ENCODE assay signal across 1 cellular context in the genomic region with DNA sequence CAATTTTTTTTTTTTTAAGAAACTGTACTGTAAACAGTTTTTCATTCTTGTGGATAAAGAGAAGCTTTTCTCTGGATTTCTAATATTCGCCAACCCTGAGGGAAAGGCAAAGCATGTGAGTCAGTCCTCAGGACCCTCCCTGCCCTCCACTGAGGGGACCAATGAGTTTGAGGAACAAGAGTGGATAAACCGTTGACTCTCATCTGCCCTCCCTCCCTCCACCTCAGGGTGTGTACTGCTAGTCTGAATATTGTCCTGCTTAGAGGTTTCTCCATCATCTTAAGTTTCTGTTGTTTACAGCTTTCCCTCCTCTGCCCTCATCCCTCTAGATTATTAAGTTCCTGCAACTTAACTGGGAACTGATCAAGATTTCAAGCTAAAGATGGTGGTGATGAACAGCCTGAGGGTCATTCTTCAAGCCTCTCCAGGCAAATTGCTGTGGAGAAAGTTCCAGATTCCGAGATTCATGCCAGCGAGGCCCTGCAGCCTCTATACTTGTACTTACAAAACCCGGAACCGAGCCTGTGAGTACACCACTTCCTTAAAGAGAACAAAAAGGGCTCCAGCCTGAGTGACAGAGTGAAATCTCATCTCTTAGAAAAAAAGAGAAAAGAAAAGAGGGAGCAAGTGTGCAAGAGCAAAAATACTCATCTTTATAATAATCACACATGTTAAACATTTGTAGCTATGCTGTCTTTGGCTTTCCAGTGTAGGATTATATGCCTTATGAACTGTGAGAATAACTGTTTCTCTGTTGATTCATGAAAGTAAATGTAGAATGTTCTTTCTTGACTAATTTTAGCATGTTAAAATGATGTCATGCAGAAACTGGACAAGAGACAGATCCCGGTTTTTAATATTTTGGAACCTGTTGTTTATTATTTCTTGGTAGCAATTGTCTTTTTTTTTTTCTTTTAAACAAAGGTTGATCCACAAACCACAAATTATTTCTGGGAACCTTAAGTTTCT.
TF ChIP-seq lines count a peak whose summit lies in the region.

No MANE protein-coding gene starts in this region.

TF ChIP-seq in GM12878, 131 proteins besides CTCF, POLR2A, EP300 and RAD21 (continued from another document):
- TF ChIP-seq CHD4 (IDR thresholded peaks at IDR 0.05) (no peak), CREM (IDR thresholded peaks at IDR 0.05; ENCODE audit: low read depth) (no peak), SIX5 (IDR thresholded peaks at IDR 0.05; ENCODE audit: low read depth, low read length, severe bottlenecking) (no peak), SPI1 (IDR thresholded peaks at IDR 0.05; ENCODE audit: borderline replicate concordance, insufficient read depth, low read depth, low read length) (peak; percentile 69), TAF1 (IDR thresholded peaks at IDR 0.05; ENCODE audit: borderline replicate concordance, low read depth, low read length) (peak; percentile 35; the same call in 1 of the 2 replicates), YY1 (IDR thresholded peaks at IDR 0.05; ENCODE audit: low read depth, low read length) (no peak), ATF7 (IDR thresholded peaks at IDR 0.05; ENCODE audit: low read depth) (peak; percentile 45), KDM1A (IDR thresholded peaks at IDR 0.05; ENCODE audit: borderline replicate concordance) (no peak), SIN3A (IDR thresholded peaks at IDR 0.05; ENCODE audit: low read depth, low read length) (no peak), POLR2AphosphoS5 (IDR thresholded peaks at IDR 0.05; ENCODE audit: low read length) (peak; percentile 41; the same call in 1 of the 2 replicates)
- TF ChIP-seq, protein P1, sequence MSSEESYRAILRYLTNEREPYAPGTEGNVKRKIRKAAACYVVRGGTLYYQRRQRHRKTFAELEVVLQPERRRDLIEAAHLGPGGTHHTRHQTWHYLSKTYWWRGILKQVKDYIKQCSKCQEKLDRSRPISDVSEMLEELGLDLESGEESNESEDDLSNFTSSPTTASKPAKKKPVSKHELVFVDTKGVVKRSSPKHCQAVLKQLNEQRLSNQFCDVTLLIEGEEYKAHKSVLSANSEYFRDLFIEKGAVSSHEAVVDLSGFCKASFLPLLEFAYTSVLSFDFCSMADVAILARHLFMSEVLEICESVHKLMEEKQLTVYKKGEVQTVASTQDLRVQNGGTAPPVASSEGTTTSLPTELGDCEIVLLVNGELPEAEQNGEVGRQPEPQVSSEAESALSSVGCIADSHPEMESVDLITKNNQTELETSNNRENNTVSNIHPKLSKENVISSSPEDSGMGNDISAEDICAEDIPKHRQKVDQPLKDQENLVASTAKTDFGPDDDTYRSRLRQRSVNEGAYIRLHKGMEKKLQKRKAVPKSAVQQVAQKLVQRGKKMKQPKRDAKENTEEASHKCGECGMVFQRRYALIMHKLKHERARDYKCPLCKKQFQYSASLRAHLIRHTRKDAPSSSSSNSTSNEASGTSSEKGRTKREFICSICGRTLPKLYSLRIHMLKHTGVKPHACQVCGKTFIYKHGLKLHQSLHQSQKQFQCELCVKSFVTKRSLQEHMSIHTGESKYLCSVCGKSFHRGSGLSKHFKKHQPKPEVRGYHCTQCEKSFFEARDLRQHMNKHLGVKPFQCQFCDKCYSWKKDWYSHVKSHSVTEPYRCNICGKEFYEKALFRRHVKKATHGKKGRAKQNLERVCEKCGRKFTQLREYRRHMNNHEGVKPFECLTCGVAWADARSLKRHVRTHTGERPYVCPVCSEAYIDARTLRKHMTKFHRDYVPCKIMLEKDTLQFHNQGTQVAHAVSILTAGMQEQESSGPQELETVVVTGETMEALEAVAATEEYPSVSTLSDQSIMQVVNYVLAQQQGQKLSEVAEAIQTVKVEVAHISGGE (CRISPR knock-in tag; IDR thresholded peaks at IDR 0.05), result no peak
- TF ChIP-seq, protein P2, sequence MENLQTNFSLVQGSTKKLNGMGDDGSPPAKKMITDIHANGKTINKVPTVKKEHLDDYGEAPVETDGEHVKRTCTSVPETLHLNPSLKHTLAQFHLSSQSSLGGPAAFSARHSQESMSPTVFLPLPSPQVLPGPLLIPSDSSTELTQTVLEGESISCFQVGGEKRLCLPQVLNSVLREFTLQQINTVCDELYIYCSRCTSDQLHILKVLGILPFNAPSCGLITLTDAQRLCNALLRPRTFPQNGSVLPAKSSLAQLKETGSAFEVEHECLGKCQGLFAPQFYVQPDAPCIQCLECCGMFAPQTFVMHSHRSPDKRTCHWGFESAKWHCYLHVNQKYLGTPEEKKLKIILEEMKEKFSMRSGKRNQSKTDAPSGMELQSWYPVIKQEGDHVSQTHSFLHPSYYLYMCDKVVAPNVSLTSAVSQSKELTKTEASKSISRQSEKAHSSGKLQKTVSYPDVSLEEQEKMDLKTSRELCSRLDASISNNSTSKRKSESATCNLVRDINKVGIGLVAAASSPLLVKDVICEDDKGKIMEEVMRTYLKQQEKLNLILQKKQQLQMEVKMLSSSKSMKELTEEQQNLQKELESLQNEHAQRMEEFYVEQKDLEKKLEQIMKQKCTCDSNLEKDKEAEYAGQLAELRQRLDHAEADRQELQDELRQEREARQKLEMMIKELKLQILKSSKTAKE (IDR thresholded peaks at IDR 0.05; ENCODE audit: low read depth, poor library complexity, severe bottlenecking), result no peak
